ENCODE assay signal across 26 cellular contexts in genomic region chr15:101470548-101471239, GRCh38. TPM values are rescaled to one million over a fixed set of nuclear protein-coding genes. Genes with fewer than 3 reads are reported as not detected.
DNase-seq lines count a peak whose midpoint lies in the region; ATAC-seq and TF ChIP-seq lines count a peak whose summit lies in the region.
"Had no signal": no experiment of that assay in that cellular context is flagged by ENCODE, and none has a peak within 500 bp of the region (broad histone marks: within the 10 kb centered on the region; RNA-seq: fewer than 3 reads in every experiment).

No MANE protein-coding gene starts in this region.

- no peaks in the 10 kb centered on the region for H3K36me3 Mint-ChIP-seq in natural killer cell treated with Interleukin-12 subunit alpha and Interleukin-12 subunit beta and Interleukin-15 and Interleukin-18, amount 100 ng/mL, for 72 hours
- no peaks in the 10 kb centered on the region for H3K36me3 Mint-ChIP-seq in natural killer cell
- H3K36me3 Mint-ChIP-seq: mesothelial cell of epicardium; naive thymus-derived CD8-positive, alpha-beta T cell; stimulated activated memory B cell treated with anti-CD40 and anti-IgM and Interleukin-4, amounts not matched to agents 10 μg/mL and 1 μg/mL and 100 μg/mL, for 72 hours had no signal

- no peak overlapping the region for H3K4me3 ChIP-seq in fibroblast of villous mesenchyme (ENCODE audit: low read depth, low read length)
- H3K4me3 ChIP-seq in testis: no peak overlapping the region
- H3K4me3 ChIP-seq: Peyer's patch, SJCRH30, suprapubic skin had no signal

- no peaks in the 10 kb centered on the region for H3K4me1 Mint-ChIP-seq in natural killer cell treated with Interleukin-12 subunit alpha and Interleukin-12 subunit beta and Interleukin-15 and Interleukin-18, amount 100 ng/mL, for 72 hours (ENCODE audit: low read depth in 2 of 2)
- H3K4me1 Mint-ChIP-seq in natural killer cell: no peaks in the 10 kb centered on the region
- H3K4me1 Mint-ChIP-seq: naive thymus-derived CD8-positive, alpha-beta T cell; stimulated activated memory B cell treated with anti-CD40 and anti-IgM and Interleukin-4, amounts not matched to agents 10 μg/mL and 1 μg/mL and 100 μg/mL, for 72 hours had no signal

- no peak overlapping the region for H3K27ac Mint-ChIP-seq in natural killer cell treated with Interleukin-12 subunit alpha and Interleukin-12 subunit beta and Interleukin-15 and Interleukin-18, amount 100 ng/mL, for 72 hours
- H3K27ac Mint-ChIP-seq in natural killer cell: no peak overlapping the region
- H3K27ac Mint-ChIP-seq: activated T-helper 2 cell treated with anti-CD3 and anti-CD28 coated beads, Interferon-gamma antibody, Interleukin-2, Interleukin-4, amounts not matched to agents 10 μg/mL and 5 μg/mL and 100 μg/mL, durations not matched to agents 14 hours and 24 hours and 36 hours; mesothelial cell of epicardium; naive thymus-derived CD8-positive, alpha-beta T cell; stimulated activated memory B cell treated with anti-CD40 and anti-IgM and Interleukin-4, amounts not matched to agents 10 μg/mL and 1 μg/mL and 100 μg/mL, for 72 hours had no signal

- no peak for TF ChIP-seq POLR2A in testis (IDR thresholded peaks at IDR 0.05)

- H3K27me3 Mint-ChIP-seq in natural killer cell treated with Interleukin-12 subunit alpha and Interleukin-12 subunit beta and Interleukin-15 and Interleukin-18, amount 100 ng/mL, for 72 hours: peaks cover 18 to 34% of the 10 kb centered on the region in 2 donors
- peaks cover 11 to 15% of the 10 kb centered on the region in 2 donors for H3K27me3 Mint-ChIP-seq in natural killer cell (ENCODE audit: low read depth in 2 of 2)

- H3K9me3 Mint-ChIP-seq in natural killer cell treated with Interleukin-12 subunit alpha and Interleukin-12 subunit beta and Interleukin-15 and Interleukin-18, amount 100 ng/mL, for 72 hours: no peaks in the 10 kb centered on the region
- H3K9me3 Mint-ChIP-seq in natural killer cell: no peaks in the 10 kb centered on the region

- no peaks in the 10 kb centered on the region for H3K27me3 ChIP-seq in testis
- H3K27me3 ChIP-seq: Peyer's patch, SJCRH30 had no signal

- intact Hi-C loops in natural killer cell (cut with micrococcal nuclease): no loop called here
- intact Hi-C loops in testis (cut with DNase I; ENCODE audit: low total_unique reads): no loop called here

- peak overlapping the region; percentile 40 to 55 for H3K27ac ChIP-seq in testis
- H3K27ac ChIP-seq: Peyer's patch, SJCRH30, suprapubic skin had no signal

- H3K4me1 ChIP-seq in testis: peaks cover 21% of the 10 kb centered on the region
- H3K4me1 ChIP-seq: Peyer's patch, SJCRH30 had no signal

- H3K4me3 Mint-ChIP-seq in natural killer cell treated with Interleukin-12 subunit alpha and Interleukin-12 subunit beta and Interleukin-15 and Interleukin-18, amount 100 ng/mL, for 72 hours: no peak overlapping the region
- no peak overlapping the region for H3K4me3 Mint-ChIP-seq in natural killer cell
- H3K4me3 Mint-ChIP-seq: mesothelial cell of epicardium; naive thymus-derived CD8-positive, alpha-beta T cell; stimulated activated memory B cell treated with anti-CD40 and anti-IgM and Interleukin-4, amounts not matched to agents 10 μg/mL and 1 μg/mL and 100 μg/mL, for 72 hours had no signal

- 64 to 70% methylated on average over 15 of the region's 15 CpGs for WGBS in testis, 2 donors

- no peaks in the 10 kb centered on the region for H3K9me3 ChIP-seq in testis
- H3K9me3 ChIP-seq: Peyer's patch, SJCRH30, suprapubic skin had no signal

- no peaks in the 10 kb centered on the region for H3K36me3 ChIP-seq in testis (ENCODE audit: low read depth, missing control alignments)
- H3K36me3 ChIP-seq: Peyer's patch, SJCRH30, suprapubic skin had no signal

- DNase-seq in natural killer cell treated with Interleukin-12 subunit alpha and Interleukin-12 subunit beta and Interleukin-15 and Interleukin-18, amount 100 ng/mL, for 72 hours (ENCODE audit: low spot score): peak; percentile 44
- DNase-seq in natural killer cell (no peak), fibroblast of villous mesenchyme (ENCODE audit: low read depth) (peak; percentile 14), mesenteric fat pad (ENCODE audit: low spot score) (peak; percentile 18), testis (no peak), NCI-H2227 treated with DMSO at 0.1 percent for 48 hours (lab: John Stamatoyannopoulos, UW) (no peak)
- DNase-seq: ACHN; activated CD4-positive, alpha-beta T cell treated with anti-CD3 and anti-CD28 coated beads, Interleukin-2, amount 50 U/mL, for 48 hours; DMS53; H7; KG1; MM.1S; naive thymus-derived CD8-positive, alpha-beta T cell; NCI-H1417 treated with DMSO at 0.1 percent for 48 hours; NCI-H2081 treated with DMSO at 0.1 percent for 48 hours; NCI-H345; Peyer's patch; SJCRH30; stimulated activated CD4-positive, alpha-beta T cell treated with anti-CD3 and anti-CD28 coated beads, Interleukin-12 subunit alpha, Interleukin-12 subunit beta, amount 100 ng/mL, for 4 hours; stimulated activated CD4-positive, alpha-beta T cell treated with anti-CD3 and anti-CD28 coated beads, Interleukin-4, amount 100 ng/mL, for 24 hours had no signal

- TF ChIP-seq CTCF in natural killer cell (IDR thresholded peaks at IDR 0.05) (no peak), fibroblast of villous mesenchyme (IDR thresholded peaks at IDR 0.05; ENCODE audit: insufficient read depth, low read depth, low read length) (no peak), testis (IDR thresholded peaks at IDR 0.05) (no peak)

- ATAC-seq in natural killer cell treated with Interleukin-12 subunit alpha and Interleukin-12 subunit beta and Interleukin-15 and Interleukin-18, amount 100 ng/mL, for 72 hours: no peak
- no peak for ATAC-seq in natural killer cell
- ATAC-seq in HG03439 (IDR thresholded peaks at IDR 0.05; ENCODE audit: unreplicated experiment): no peak
- no peak for ATAC-seq in HG03039 (IDR thresholded peaks at IDR 0.05; ENCODE audit: unreplicated experiment)
- ATAC-seq: naive thymus-derived CD8-positive, alpha-beta T cell; stimulated activated memory B cell treated with anti-CD40 and anti-IgM and Interleukin-4, amounts not matched to agents 10 μg/mL and 1 μg/mL and 100 μg/mL, for 72 hours had no signal

RNA-seq across cellular contexts. Expression of gene PCSK6, which starts 18.8 kb away (rescaled TPM):
- under 1 TPM in 1 of 2 donors, not detected in 1; 0.95 TPM for total RNA-seq in natural killer cell treated with Interleukin-12 subunit alpha and Interleukin-12 subunit beta and Interleukin-15 and Interleukin-18, amount 100 ng/mL, for 72 hours
- 1 to 10 TPM; 1.5 to 2.4 (median 2.4) TPM for total RNA-seq in natural killer cell
- 7.7 and 10.4 TPM in 2 replicates for total RNA-seq in fibroblast of villous mesenchyme
- 16.9 TPM for total RNA-seq in mesenteric fat pad
- total RNA-seq in testis: 100 to 1,000 TPM in 1 of 2 donors, 10 to 100 TPM in 1; 95.4 to 156 TPM
- polyA plus RNA-seq in testis (ENCODE audit: insufficient read depth, low read depth, low replicate concordance): 43.9 TPM

Comparison
In these comparisons a context has a peak if more than half of its experiments do, and no peak if none do; other contexts are left out.
1. DNase-seq: peak in natural killer cell treated with Interleukin-12 subunit alpha and Interleukin-12 subunit beta and Interleukin-15 and Interleukin-18, amount 100 ng/mL, for 72 hours (single experiment), fibroblast of villous mesenchyme (single experiment) and mesenteric fat pad (single experiment); none in natural killer cell (single experiment), testis (single experiment) and NCI-H2227 treated with DMSO at 0.1 percent for 48 hours (single experiment).